ENCODE assay signal across 8 cellular contexts in genomic region chr2:74529357-74530238, GRCh38. TPM values are rescaled to one million over a fixed set of nuclear protein-coding genes. Genes with fewer than 3 reads are reported as not detected.
DNase-seq lines count a peak whose midpoint lies in the region; ATAC-seq, FAIRE-seq and TF ChIP-seq lines count a peak whose summit lies in the region.

AUP1 (minus strand) TSS chr2:74529706; CDS start chr2:74529629, 77 bp downstream.
HTRA2 (plus strand) TSS chr2:74529933; CDS start chr2:74530007, 74 bp downstream.

- ATAC-seq in HG02852 (IDR thresholded peaks at IDR 0.05; ENCODE audit: unreplicated experiment) = peak; percentile 79
- ATAC-seq in heart right ventricle = peak; percentile 94 to 98 (median 96)
- peak; percentile 96 for ATAC-seq in upper lobe of right lung

- H3K27me3 ChIP-seq in heart right ventricle (no peaks in the 10 kb centered on the region), upper lobe of right lung (no peaks in the 10 kb centered on the region)

- TF ChIP-seq CTCF in heart right ventricle (IDR thresholded peaks at IDR 0.05) = no peak
- TF ChIP-seq CTCF in upper lobe of right lung (IDR thresholded peaks at IDR 0.05) = no peak

- H3K4me3 ChIP-seq in heart right ventricle (peak within 1 kb of the TSS; percentile 63 to 97 (median 88)), upper lobe of right lung (peak within 1 kb of the TSS; percentile 99)

- peaks cover 0 to 66% (median 34%) of the 10 kb centered on the region in 9 donors for H3K36me3 ChIP-seq in heart right ventricle
- H3K36me3 ChIP-seq in upper lobe of right lung = peaks cover 40% of the 10 kb centered on the region

- 0% methylated on average over 87 of the region's 87 CpGs for WGBS in heart right ventricle, 2 donors

- H3K27ac ChIP-seq in heart right ventricle (peak within 1 kb of the TSS; percentile 72 to 95 (median 91)), upper lobe of right lung (peak within 1 kb of the TSS; percentile 95)

- peak; percentile 93 for FAIRE-seq in GM12892 (lab: Jason Lieb, UNC)

- DNase-seq in GM12892 (ENCODE audit: insufficient read length) = peak; percentile 99
- DNase-seq in NCI-H146 treated with DMSO at 0.1 percent for 48 hours (lab: John Stamatoyannopoulos, UW; ENCODE audit: unreplicated experiment) = peak; percentile 95
- DNase-seq in amniotic epithelial cell (ENCODE audit: low read depth) = peak; percentile 99
- peak; percentile 98 for DNase-seq in heart right ventricle
- peak; percentile 100 for DNase-seq in posterior vena cava (ENCODE audit: low spot score)
- DNase-seq in upper lobe of right lung = peak; percentile 100

- H3K9me3 ChIP-seq in heart right ventricle = no peaks in the 10 kb centered on the region
- no peaks in the 10 kb centered on the region for H3K9me3 ChIP-seq in upper lobe of right lung

- H3K4me1 ChIP-seq in heart right ventricle (peaks cover 12 to 35% (median 31%) of the 10 kb centered on the region in 9 donors), upper lobe of right lung (peaks cover 24% of the 10 kb centered on the region)

- peak; percentile 91 for TF ChIP-seq POLR2A in GM12892 (IDR thresholded peaks at IDR 0.05; ENCODE audit: low read depth, low read length)

- intact Hi-C loops in T-helper 1 cell treated with Interleukin-12 subunit alpha and Interleukin-12 subunit beta and Interleukin-4 antibody, amounts not matched to agents 30 ng/mL and 1 ng/mL, for 36 hours (cut with micrococcal nuclease) = loop anchor here (1.0 to 2.0 kb wide), 17 partner anchors 13 to 1295 kb away; partner anchors contain the start of genes ALMS1, C2orf81, CCDC142 and CCT7
- intact Hi-C loops in heart right ventricle (cut with DNase I) = loop anchor here in 7 of 10 donors (1.0 to 5.0 kb wide), 7 partner anchors 22 to 58 kb away; partner anchors contain the start of genes TTC31 (in 5 of the 7), CCDC142 (in 2 of the 7), PCGF1 (in 2 of the 7) and DOK1 (in 1 of the 7)
- intact Hi-C loops in posterior vena cava (cut with DNase I) = no loop called here
- intact Hi-C loops in upper lobe of right lung (cut with DNase I) = no loop called here

RNA-seq across cellular contexts. Expression of gene AUP1, which starts in this region (rescaled TPM):
- polyA plus RNA-seq in GM12892 (2012; ENCODE audit: missing spikeins) = 82.7 TPM
- 155 and 156 TPM in 2 replicates for total RNA-seq in T-helper 1 cell treated with Interleukin-12 subunit alpha and Interleukin-12 subunit beta and Interleukin-4 antibody, amounts not matched to agents 30 ng/mL and 1 ng/mL, for 36 hours
- 10 to 100 TPM; 31.4 to 74.2 (median 38.2) TPM for total RNA-seq in heart right ventricle
- polyA plus RNA-seq in heart right ventricle = 100 to 1,000 TPM; 163 TPM
- 10 to 100 TPM; 64.4 to 67.0 TPM for total RNA-seq in posterior vena cava
- total RNA-seq in upper lobe of right lung = 119 TPM

RNA-seq across cellular contexts. Expression of gene HTRA2, which starts in this region (rescaled TPM):
- polyA plus RNA-seq in GM12892 (2012; ENCODE audit: missing spikeins) = 56.6 TPM
- total RNA-seq in T-helper 1 cell treated with Interleukin-12 subunit alpha and Interleukin-12 subunit beta and Interleukin-4 antibody, amounts not matched to agents 30 ng/mL and 1 ng/mL, for 36 hours = 60.0 and 61.5 TPM in 2 replicates
- total RNA-seq in heart right ventricle = 10 to 100 TPM; 21.2 to 29.6 (median 24.9) TPM
- polyA plus RNA-seq in heart right ventricle = 10 to 100 TPM; 26.5 to 41.0 TPM
- 10 to 100 TPM; 22.4 to 30.4 TPM for total RNA-seq in posterior vena cava
- 31.4 TPM for total RNA-seq in upper lobe of right lung

Comparison
In these comparisons a context has a peak if more than half of its experiments do, and no peak if none do; other contexts are left out.
1. Peak in every context shown above with its lines: DNase-seq, ATAC-seq, H3K4me3 ChIP-seq and H3K27ac ChIP-seq.
2. intact Hi-C loops: an anchor here in T-helper 1 cell treated with Interleukin-12 subunit alpha and Interleukin-12 subunit beta and Interleukin-4 antibody, amounts not matched to agents 30 ng/mL and 1 ng/mL, for 36 hours (1.0 to 2.0 kb wide) and heart right ventricle (1.0 to 5.0 kb wide); none called in posterior vena cava and upper lobe of right lung.